21 cellular contexts compared by ENCODE assay signal in genomic region chr18:42458226-42458625, GRCh38.
DNase-seq lines count a peak whose midpoint lies in the region; ATAC-seq and TF ChIP-seq lines count a peak whose summit lies in the region.
"Had no signal": no experiment of that assay in that cellular context is flagged by ENCODE, and none has a peak within 500 bp of the region (broad histone marks: within the 10 kb centered on the region; RNA-seq: fewer than 3 reads in every experiment).

No MANE protein-coding gene starts in this region.

- no peak for ATAC-seq in PC-3
- ATAC-seq: A549, GM12878, GM23338, HCT116 had no signal

- no TSS peak for BruUV-seq in A673 (replicated peaks; lab: Mats Ljungman, UMichigan)
- no TSS peak for BruUV-seq in MCF 10A (replicated peaks; lab: Mats Ljungman, UMichigan)
- BruUV-seq in PC-3 (replicated peaks; lab: Mats Ljungman, UMichigan): no TSS peak

- H3K9me3 ChIP-seq in A673 (ENCODE audit: low read depth, low read length, poor library complexity, severe bottlenecking): no peaks in the 10 kb centered on the region
- H3K9me3 ChIP-seq in ectodermal cell (ENCODE audit: control insufficient read depth, low read length): no peaks in the 10 kb centered on the region
- H3K9me3 ChIP-seq in neural progenitor cell (ENCODE audit: low read depth): no peaks in the 10 kb centered on the region
- H3K9me3 ChIP-seq in PC-3 (ENCODE audit: low read length): no peaks in the 10 kb centered on the region
- H3K9me3 ChIP-seq: A549 had no signal

- H3K27me3 ChIP-seq in A673 (replicated peaks; ENCODE audit: insufficient read depth, low read depth, low read length, poor library complexity) (no peaks in the 10 kb centered on the region), ectodermal cell (ENCODE audit: control insufficient read depth, insufficient read depth, low read length, poor library complexity, severe bottlenecking) (no peaks in the 10 kb centered on the region), neural progenitor cell (no peaks in the 10 kb centered on the region), PC-3 (ENCODE audit: low read length) (no peaks in the 10 kb centered on the region)

- H3K27ac ChIP-seq in A673 (ENCODE audit: low read depth, low read length, poor library complexity, severe bottlenecking) (no peak overlapping the region), ectodermal cell (ENCODE audit: insufficient read depth, low read depth, low read length, poor library complexity, severe bottlenecking) (peak overlapping the region; percentile 16), neural progenitor cell (peak overlapping the region; percentile 63), PC-3 (ENCODE audit: low read length) (no peak overlapping the region)
- H3K27ac ChIP-seq: A549 had no signal

- no peak overlapping the region for H2AFZ ChIP-seq in neural progenitor cell (replicated peaks)
- H2AFZ ChIP-seq in PC-3 (ENCODE audit: low read length): no peak overlapping the region
- H2AFZ ChIP-seq: GM23338 had no signal

- H3K27me3 Mint-ChIP-seq in neural progenitor cell (ENCODE audit: insufficient read depth, low read depth) (peaks cover 2% of the 10 kb centered on the region), MCF 10A (ENCODE audit: insufficient read depth, unreplicated experiment) (no peaks in the 10 kb centered on the region)
- H3K27me3 Mint-ChIP-seq: CD4-positive, alpha-beta memory T cell had no signal

- H3K79me2 ChIP-seq in neural progenitor cell (ENCODE audit: low read depth) (no peaks in the 10 kb centered on the region), PC-3 (ENCODE audit: low read length) (no peaks in the 10 kb centered on the region)

- TF ChIP-seq CTCF in A673 (conservative IDR thresholded peaks at IDR 0.05; ENCODE audit: low read depth, low read length): no peak
- no peak for TF ChIP-seq CTCF in neural progenitor cell (IDR thresholded peaks at IDR 0.05)
- no peak for TF ChIP-seq CTCF in MCF 10A (IDR thresholded peaks at IDR 0.05; ENCODE audit: unreplicated experiment)
- TF ChIP-seq CTCF in PC-3 (conservative IDR thresholded peaks at IDR 0.05; ENCODE audit: low read depth, low read length): no peak

- H4K20me1 ChIP-seq in neural progenitor cell (ENCODE audit: low read depth) (no peaks in the 10 kb centered on the region), PC-3 (ENCODE audit: low read length) (no peaks in the 10 kb centered on the region)

- H3K4me1 ChIP-seq in A673 (ENCODE audit: insufficient read depth, low read length, poor library complexity, severe bottlenecking): no peaks in the 10 kb centered on the region
- peaks cover 3% of the 10 kb centered on the region for H3K4me1 ChIP-seq in ectodermal cell (ENCODE audit: control insufficient read depth, insufficient read depth, low read length)
- peaks cover 29% of the 10 kb centered on the region for H3K4me1 ChIP-seq in neural progenitor cell
- no peaks in the 10 kb centered on the region for H3K4me1 ChIP-seq in PC-3 (ENCODE audit: insufficient read depth, low read length)
- H3K4me1 ChIP-seq: A549 had no signal

- no peaks in the 10 kb centered on the region for H3K9me2 ChIP-seq in PC-3 (replicated peaks; ENCODE audit: low read length)

- CTCF ChIA-PET in A673 (lab: Charles Lee) (no interaction called here), MCF 10A (lab: Yijun Ruan, JAX) (no interaction called here), PC-3 (lab: Charles Lee) (no interaction called here)

- peaks cover 10% of the 10 kb centered on the region for H3F3A ChIP-seq in neural progenitor cell (ENCODE audit: low read depth)
- H3F3A ChIP-seq in PC-3 (ENCODE audit: low read length, unreplicated experiment): no peaks in the 10 kb centered on the region

- peak; percentile 51 for DNase-seq in A673 (ENCODE audit: low spot score)
- DNase-seq in NCI-H2227 (lab: John Stamatoyannopoulos, UW; ENCODE audit: unreplicated experiment): peak; percentile 53
- DNase-seq in neural progenitor cell (ENCODE audit: low spot score): peak; percentile 78
- no peak for DNase-seq in head of caudate nucleus
- DNase-seq in MCF 10A (ENCODE audit: unreplicated experiment): no peak
- DNase-seq in PC-3: no peak
- DNase-seq: 8988T; C1 segment of cervical spinal cord; Calu3; CD4-positive, alpha-beta memory T cell; COR-L47; DMS153; DMS79; EL; GDM1; H9 had no signal

- H3K9me3 Mint-ChIP-seq in neural progenitor cell (peaks cover 3% of the 10 kb centered on the region), MCF 10A (ENCODE audit: unreplicated experiment) (peaks cover 7% of the 10 kb centered on the region)
- H3K9me3 Mint-ChIP-seq: GM23338 had no signal

- peaks cover 16% of the 10 kb centered on the region for H3K4me1 Mint-ChIP-seq in neural progenitor cell
- no peaks in the 10 kb centered on the region for H3K4me1 Mint-ChIP-seq in MCF 10A (ENCODE audit: insufficient read depth, unreplicated experiment)
- H3K4me1 Mint-ChIP-seq: CD4-positive, alpha-beta memory T cell; GM23338 had no signal

- H3K4me3 Mint-ChIP-seq in neural progenitor cell (no peak overlapping the region), MCF 10A (ENCODE audit: unreplicated experiment) (no peak overlapping the region)
- H3K4me3 Mint-ChIP-seq: CD4-positive, alpha-beta memory T cell; GM23338; H9 had no signal

- H3K36me3 Mint-ChIP-seq in neural progenitor cell: no peaks in the 10 kb centered on the region
- H3K36me3 Mint-ChIP-seq in MCF 10A (ENCODE audit: insufficient read depth, unreplicated experiment): no peaks in the 10 kb centered on the region
- H3K36me3 Mint-ChIP-seq: CD4-positive, alpha-beta memory T cell had no signal

- H3K36me3 ChIP-seq in A673 (ENCODE audit: insufficient read depth, low read length, poor library complexity, severe bottlenecking): no peaks in the 10 kb centered on the region
- no peaks in the 10 kb centered on the region for H3K36me3 ChIP-seq in ectodermal cell (ENCODE audit: control insufficient read depth, insufficient read depth, low read length)
- no peaks in the 10 kb centered on the region for H3K36me3 ChIP-seq in neural progenitor cell
- no peaks in the 10 kb centered on the region for H3K36me3 ChIP-seq in PC-3 (ENCODE audit: low read depth, low read length)

- WGBS in ectodermal cell, 2 experiments: 67 to 79% methylated on average over 1 of the region's 2 CpGs

- H3K9ac ChIP-seq in neural progenitor cell: no peak overlapping the region
- H3K9ac ChIP-seq in PC-3 (ENCODE audit: low read length): no peak overlapping the region

- H3K27ac Mint-ChIP-seq in neural progenitor cell (peak overlapping the region; percentile 24), MCF 10A (ENCODE audit: low read depth, unreplicated experiment) (no peak overlapping the region)
- H3K27ac Mint-ChIP-seq: CD4-positive, alpha-beta memory T cell; GM23338; H9 had no signal

- intact Hi-C loops in A673 (cut with micrococcal nuclease; ENCODE audit: unreplicated experiment) (no loop called here), head of caudate nucleus (cut with DNase I) (no loop called here), MCF 10A (cut with micrococcal nuclease) (no loop called here), PC-3 (cut with micrococcal nuclease) (no loop called here)

- H3K4me2 ChIP-seq in neural progenitor cell (peak overlapping the region; percentile 50), PC-3 (ENCODE audit: low read length) (no peak overlapping the region)
- H3K4me2 ChIP-seq: A549, GM23338 had no signal

- H3K4me3 ChIP-seq in A673 (ENCODE audit: low read depth, low read length, poor library complexity, severe bottlenecking) (no peak overlapping the region), ectodermal cell (ENCODE audit: insufficient read depth, low read depth, low read length) (no peak overlapping the region), neural progenitor cell (no peak overlapping the region), PC-3 (ENCODE audit: low read length) (no peak overlapping the region)
- H3K4me3 ChIP-seq: A549, GM12878, GM23338 had no signal

- POLR2A ChIA-PET in A673 (lab: Charles Lee; ENCODE audit: low non-redundant PET): no interaction called here
- POLR2A ChIA-PET in MCF 10A (lab: Yijun Ruan, JAX): no interaction called here
- POLR2A ChIA-PET in PC-3 (lab: Charles Lee; ENCODE audit: unreplicated experiment): no interaction called here

Comparison
In these comparisons a context has a peak if more than half of its experiments do, and no peak if none do; other contexts are left out.
1. DNase-seq: peak in A673 (single experiment), NCI-H2227 (single experiment) and neural progenitor cell (single experiment); none in head of caudate nucleus (0 of 42), MCF 10A (single experiment) and PC-3 (single experiment).
2. H3K27ac ChIP-seq: peak in ectodermal cell (single experiment) and neural progenitor cell (single experiment); none in A673 (single experiment) and PC-3 (single experiment).